8 cellular contexts compared by ENCODE assay signal in genomic region chr6:112029045-112029822, GRCh38. TPM values are rescaled to one million over a fixed set of nuclear protein-coding genes. Genes with fewer than 3 reads are reported as not detected.
DNase-seq lines count a peak whose midpoint lies in the region; TF ChIP-seq lines count a peak whose summit lies in the region.

No MANE protein-coding gene starts in this region.

- TF ChIP-seq CTCF in HFF-Myc (IDR thresholded peaks at IDR 0.05; ENCODE audit: low read depth, low read length, missing control alignments) = peak; percentile 82
- no peak for TF ChIP-seq CTCF in coronary artery (IDR thresholded peaks at IDR 0.05)

- peaks cover 60% of the 10 kb centered on the region for H3K4me1 Mint-ChIP-seq in activated CD4-positive, alpha-beta T cell treated with anti-CD3 and anti-CD28 coated beads, Interleukin-2, amount 10 ng/mL, durations not matched to agents 7 days and 5 days

- H3K9me3 Mint-ChIP-seq in activated CD4-positive, alpha-beta T cell treated with anti-CD3 and anti-CD28 coated beads, Interleukin-2, amount 10 ng/mL, durations not matched to agents 7 days and 5 days = peaks cover 12% of the 10 kb centered on the region

- peak; percentile 15 for DNase-seq in DMS153 (lab: John Stamatoyannopoulos, UW)
- no peak for DNase-seq in HFF-Myc (ENCODE audit: extremely low read depth, low read depth)
- DNase-seq in NCI-H446 treated with DMSO at 0.1 percent for 48 hours (lab: John Stamatoyannopoulos, UW) = peak; percentile 32
- peak; percentile 65 for DNase-seq in activated CD4-positive, alpha-beta T cell treated with anti-CD3 and anti-CD28 coated beads, Interleukin-2, amount 10 ng/mL, durations not matched to agents 7 days and 5 days
- peak; percentile 52 to 82 for DNase-seq in dermis microvascular lymphatic vessel endothelial cell (ENCODE audit: low read depth in 2 of 2)
- peak; percentile 56 for DNase-seq in midbrain (lab: John Stamatoyannopoulos, UW)
- peak; percentile 28 to 50 for DNase-seq in stimulated activated CD8-positive, alpha-beta memory T cell treated with anti-CD3 and anti-CD28 coated beads, Interleukin-7, amount 100 ng/mL, for 4 hours (ENCODE audit: low read depth in 2 of 2)
- DNase-seq in coronary artery (ENCODE audit: low spot score) = no peak

- H3K36me3 Mint-ChIP-seq in activated CD4-positive, alpha-beta T cell treated with anti-CD3 and anti-CD28 coated beads, Interleukin-2, amount 10 ng/mL, durations not matched to agents 7 days and 5 days (ENCODE audit: low read depth) = peaks cover 17% of the 10 kb centered on the region

- H3K27ac ChIP-seq in coronary artery = peak overlapping the region in 1 of 2 donors; percentile 75

- H3K27ac Mint-ChIP-seq in activated CD4-positive, alpha-beta T cell treated with anti-CD3 and anti-CD28 coated beads, Interleukin-2, amount 10 ng/mL, durations not matched to agents 7 days and 5 days = peak overlapping the region; percentile 97

- POLR2A ChIA-PET in activated CD4-positive, alpha-beta T cell treated with anti-CD3 and anti-CD28 coated beads, Interleukin-2, amount 10 ng/mL, durations not matched to agents 7 days and 5 days (lab: Charles Lee) = no interaction called here

- no peak overlapping the region for H3K4me3 Mint-ChIP-seq in activated CD4-positive, alpha-beta T cell treated with anti-CD3 and anti-CD28 coated beads, Interleukin-2, amount 10 ng/mL, durations not matched to agents 7 days and 5 days

- H3K4me3 ChIP-seq in HFF-Myc (replicated peaks; ENCODE audit: low read depth, low read length) = no peak overlapping the region
- H3K4me3 ChIP-seq in coronary artery = no peak overlapping the region

- CTCF ChIA-PET in activated CD4-positive, alpha-beta T cell treated with anti-CD3 and anti-CD28 coated beads, Interleukin-2, amount 10 ng/mL, durations not matched to agents 7 days and 5 days (lab: Charles Lee) = interaction anchor here (0.6 to 4.3 kb wide), 11 partner anchors 8 to 285 kb away, joined by 3 to 34 read pairs (median 4); no protein-coding TSS in a partner anchor

- no peaks in the 10 kb centered on the region for H3K27me3 Mint-ChIP-seq in activated CD4-positive, alpha-beta T cell treated with anti-CD3 and anti-CD28 coated beads, Interleukin-2, amount 10 ng/mL, durations not matched to agents 7 days and 5 days

RNA-seq across cellular contexts. Expression of gene CCN6, which starts 24.7 kb away (rescaled TPM):
- total RNA-seq in activated CD4-positive, alpha-beta T cell treated with anti-CD3 and anti-CD28 coated beads, Interleukin-2, amount 10 ng/mL, durations not matched to agents 7 days and 5 days = not detected
- total RNA-seq in dermis microvascular lymphatic vessel endothelial cell = not detected in 2 replicates

RNA-seq across cellular contexts. Expression of gene TUBE1, which starts 58.0 kb away (rescaled TPM):
- total RNA-seq in activated CD4-positive, alpha-beta T cell treated with anti-CD3 and anti-CD28 coated beads, Interleukin-2, amount 10 ng/mL, durations not matched to agents 7 days and 5 days = 10 to 100 TPM; 14.9 to 18.9 TPM
- 8.5 and 8.7 TPM in 2 replicates for total RNA-seq in dermis microvascular lymphatic vessel endothelial cell

RNA-seq across cellular contexts. Expression of gene FAM229B, which starts 58.2 kb away (rescaled TPM):
- 1 to 10 TPM; 1.5 to 2.2 TPM for total RNA-seq in activated CD4-positive, alpha-beta T cell treated with anti-CD3 and anti-CD28 coated beads, Interleukin-2, amount 10 ng/mL, durations not matched to agents 7 days and 5 days
- 6.4 and 7.0 TPM in 2 replicates for total RNA-seq in dermis microvascular lymphatic vessel endothelial cell

Comparison
In these comparisons a context has a peak if more than half of its experiments do, and no peak if none do; other contexts are left out.
1. DNase-seq: peak in DMS153 (single experiment), NCI-H446 treated with DMSO at 0.1 percent for 48 hours (single experiment), activated CD4-positive, alpha-beta T cell treated with anti-CD3 and anti-CD28 coated beads, Interleukin-2, amount 10 ng/mL, durations not matched to agents 7 days and 5 days (single experiment), dermis microvascular lymphatic vessel endothelial cell (2 of 2), midbrain (single experiment) and stimulated activated CD8-positive, alpha-beta memory T cell treated with anti-CD3 and anti-CD28 coated beads, Interleukin-7, amount 100 ng/mL, for 4 hours (2 of 2); none in HFF-Myc (single experiment) and coronary artery (single experiment).